1 cellular context compared by ENCODE assay signal in the genomic region with DNA sequence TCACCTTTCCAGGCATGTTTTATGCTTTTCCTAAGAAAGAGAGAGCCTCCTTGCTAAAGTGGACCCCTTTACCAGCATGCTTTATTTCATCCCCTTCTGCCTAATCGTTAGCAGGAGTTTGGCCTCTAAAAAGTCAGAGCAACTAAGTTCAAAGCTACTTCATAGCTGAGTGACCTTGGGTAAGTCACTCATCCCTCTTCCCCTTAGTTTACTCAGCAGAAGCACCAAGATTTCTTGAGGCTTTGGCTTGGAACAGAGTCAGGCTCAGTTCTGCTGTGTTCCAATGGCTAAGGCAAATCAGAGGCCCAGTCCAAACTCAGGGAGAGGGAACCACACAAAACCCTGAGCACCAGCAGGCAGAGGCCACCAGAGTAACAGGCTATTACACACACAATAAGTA.
TF ChIP-seq lines count a peak whose summit lies in the region.

No MANE protein-coding gene starts in this region.

TF ChIP-seq in H1, 55 proteins besides CTCF, POLR2A, EP300 and RAD21:
- TF ChIP-seq CHD1 (IDR thresholded peaks at IDR 0.05; ENCODE audit: low read depth, low read length), result no peak
- TF ChIP-seq CTBP2 (IDR thresholded peaks at IDR 0.05; ENCODE audit: borderline replicate concordance, insufficient read depth, insufficient read length, low read length), result no peak
- TF ChIP-seq SAP30 (IDR thresholded peaks at IDR 0.05; ENCODE audit: insufficient read depth, insufficient replicate concordance, low read length), result no peak
- no peak for TF ChIP-seq PHF8 (conservative IDR thresholded peaks at IDR 0.05; ENCODE audit: low read depth, low read length)
